ENCODE assay signal across 16 cellular contexts in genomic region chr7:98811299-98811698, GRCh38. TPM values are rescaled to one million over a fixed set of nuclear protein-coding genes. Genes with fewer than 3 reads are reported as not detected.
DNase-seq lines count a peak whose midpoint lies in the region; ATAC-seq, FAIRE-seq and TF ChIP-seq lines count a peak whose summit lies in the region.
"Had no signal": no experiment of that assay in that cellular context is flagged by ENCODE, and none has a peak within 500 bp of the region (broad histone marks: within the 10 kb centered on the region; RNA-seq: fewer than 3 reads in every experiment).

No MANE protein-coding gene starts in this region.

- H2AK5ac ChIP-seq in IMR-90 (ENCODE audit: low read depth, low read length), result no peak overlapping the region

- no peak overlapping the region for H3K4me3 Mint-ChIP-seq in glutamatergic neuron (ENCODE audit: unreplicated experiment)
- H3K4me3 Mint-ChIP-seq: CD14-positive monocyte; CD8-positive, alpha-beta T cell had no signal

- DNase-seq in GM12892 (ENCODE audit: insufficient read length) (no peak), IMR-90 (no peak), glutamatergic neuron (no peak), upper lobe of right lung (no peak), G401 (ENCODE audit: low spot score) (no peak)
- no peak for DNase-seq in activated CD4-positive, alpha-beta T cell treated with anti-CD3 and anti-CD28 coated beads, Interleukin-2, amount 50 U/mL, for 48 hours
- DNase-seq: Caco-2; CD8-positive, alpha-beta T cell; DND-41; GF-D8 had no signal

- no peaks in the 10 kb centered on the region for H3K36me3 Mint-ChIP-seq in glutamatergic neuron (ENCODE audit: unreplicated experiment)
- H3K36me3 Mint-ChIP-seq: CD14-positive monocyte; CD8-positive, alpha-beta T cell had no signal

- H3K9me3 Mint-ChIP-seq in glutamatergic neuron (ENCODE audit: unreplicated experiment), result peaks cover 16% of the 10 kb centered on the region
- H3K9me3 Mint-ChIP-seq: CD8-positive, alpha-beta T cell had no signal

- WGBS in IMR-90 (ENCODE audit: extremely low coverage in 2 of 2, insufficient read length in 1 of 2), 2 experiments, result no CpG with 5 or more reads among the region's 1 CpG

- ATAC-seq in IMR-90 (ENCODE audit: low read depth), result no peak
- ATAC-seq in upper lobe of right lung, result peak; percentile 28
- no peak for ATAC-seq in GM21576 (IDR thresholded peaks at IDR 0.05; ENCODE audit: unreplicated experiment)
- ATAC-seq: CD8-positive, alpha-beta T cell had no signal

- H3K18ac ChIP-seq in IMR-90 (ENCODE audit: low read depth, low read length), result no peak overlapping the region

- H3K4me1 ChIP-seq in IMR-90 (ENCODE audit: control insufficient read depth, insufficient read depth, low read length) (no peaks in the 10 kb centered on the region), upper lobe of right lung (no peaks in the 10 kb centered on the region)
- H3K4me1 ChIP-seq: Caco-2 had no signal

- H3K79me1 ChIP-seq in IMR-90 (ENCODE audit: low read depth in 1 of 2, low read length in 2 of 2), result no peaks in the 10 kb centered on the region

- H4K20me1 ChIP-seq in IMR-90 (ENCODE audit: insufficient read depth, low read length), result no peaks in the 10 kb centered on the region

- CTCF ChIA-PET in IMR-90 (lab: Yijun Ruan, JAX), result no interaction called here

- peaks cover 21% of the 10 kb centered on the region for H3K4me1 Mint-ChIP-seq in glutamatergic neuron (ENCODE audit: low read depth, unreplicated experiment)
- H3K4me1 Mint-ChIP-seq: CD14-positive monocyte had no signal

- H3K27me3 Mint-ChIP-seq in glutamatergic neuron (ENCODE audit: unreplicated experiment), result peaks cover 12% of the 10 kb centered on the region

- H2BK20ac ChIP-seq in IMR-90 (ENCODE audit: low read depth, low read length), result no peak overlapping the region

- peak; percentile 76 for FAIRE-seq in GM12892 (lab: Jason Lieb, UNC)
- FAIRE-seq: H54 had no signal

- no peak overlapping the region for H3K9ac ChIP-seq in IMR-90 (ENCODE audit: low read depth, low read length)
- H3K9ac ChIP-seq: KMS-11 had no signal

- H3K4me3 ChIP-seq in IMR-90 (ENCODE audit: insufficient read depth, low read depth, low read length) (no peak overlapping the region), upper lobe of right lung (no peak overlapping the region)

- H3K9me3 ChIP-seq in IMR-90 (ENCODE audit: control insufficient read depth, insufficient read depth, low read length) (peaks cover 2% of the 10 kb centered on the region), upper lobe of right lung (no peaks in the 10 kb centered on the region)

- H3K23ac ChIP-seq in IMR-90 (ENCODE audit: low read depth, low read length), result no peak overlapping the region

- no peak overlapping the region for H2BK120ac ChIP-seq in IMR-90 (ENCODE audit: low read depth, low read length)

- TF ChIP-seq POLR2A in GM12892 (IDR thresholded peaks at IDR 0.05; ENCODE audit: low read depth, low read length) (no peak), IMR-90 (IDR thresholded peaks at IDR 0.05; ENCODE audit: low read depth, low read length) (no peak)

- H3K9me1 ChIP-seq in IMR-90 (ENCODE audit: insufficient read depth, low read length), result no peaks in the 10 kb centered on the region

- BruUV-seq in IMR-90 (replicated peaks; lab: Mats Ljungman, UMichigan), result no TSS peak

- H3K27ac ChIP-seq in IMR-90 (ENCODE audit: insufficient read depth, low read length) (no peak overlapping the region), upper lobe of right lung (no peak overlapping the region)
- H3K27ac ChIP-seq: KMS-11 had no signal

- H3K27ac Mint-ChIP-seq in glutamatergic neuron (ENCODE audit: unreplicated experiment), result peak overlapping the region; percentile 99
- H3K27ac Mint-ChIP-seq: CD8-positive, alpha-beta T cell had no signal

- no peak overlapping the region for H3K56ac ChIP-seq in IMR-90 (ENCODE audit: extremely low read depth, insufficient read depth, low read length)

- no peak for TF ChIP-seq RAD21 in IMR-90 (IDR thresholded peaks at IDR 0.05; ENCODE audit: low read length)

- POLR2A ChIA-PET in IMR-90 (lab: Charles Lee; ENCODE audit: unreplicated experiment), result no interaction called here

- in situ Hi-C loops in IMR-90 (cut with MboI; ENCODE audit: low sequenced_read_pairs), result no loop called here
- in situ Hi-C loops in G401 (cut with HindIII; ENCODE audit: low sequenced_read_pairs), result no loop called here

- H2AFZ ChIP-seq in IMR-90 (replicated peaks; ENCODE audit: low read length, poor library complexity), result no peak overlapping the region

- H3K4ac ChIP-seq in IMR-90 (ENCODE audit: low read depth, low read length), result no peak overlapping the region

- H2AK9ac ChIP-seq in IMR-90 (replicated peaks; ENCODE audit: low read depth, low read length, poor library complexity), result no peak overlapping the region

- no peak overlapping the region for H2BK15ac ChIP-seq in IMR-90 (ENCODE audit: low read depth, low read length)

- dilution Hi-C loops in IMR-90 (cut with HindIII; ENCODE audit: low sequenced_read_pairs, unreplicated experiment), result no loop called here

- H3K27me3 ChIP-seq in IMR-90 (ENCODE audit: control insufficient read depth, insufficient read depth, low read length), result peaks cover 3% of the 10 kb centered on the region; the same call in 1 of the 2 replicates
- no peaks in the 10 kb centered on the region for H3K27me3 ChIP-seq in upper lobe of right lung

- H3K36me3 ChIP-seq in IMR-90 (ENCODE audit: control insufficient read depth, insufficient read depth, low read length) (no peaks in the 10 kb centered on the region), upper lobe of right lung (no peaks in the 10 kb centered on the region)

- TF ChIP-seq CTCF in IMR-90 (conservative IDR thresholded peaks at IDR 0.05; ENCODE audit: low read depth, low read length) (no peak), glutamatergic neuron (IDR thresholded peaks at IDR 0.05; ENCODE audit: partially characterized antibody, unreplicated experiment) (no peak), upper lobe of right lung (IDR thresholded peaks at IDR 0.05) (no peak)

- no peak overlapping the region for H3K14ac ChIP-seq in IMR-90 (replicated peaks; ENCODE audit: low read depth, low read length)

- intact Hi-C loops in IMR-90 (cut with micrococcal nuclease), result no loop called here
- intact Hi-C loops in upper lobe of right lung (cut with DNase I), result no loop called here

- H4K8ac ChIP-seq in IMR-90 (ENCODE audit: low read depth in 2 of 2, low read length in 2 of 2), result no peak overlapping the region

- H3K4me2 ChIP-seq in IMR-90 (ENCODE audit: low read depth, low read length), result no peak overlapping the region
- H3K4me2 ChIP-seq: KMS-11 had no signal

- H4K5ac ChIP-seq in IMR-90 (ENCODE audit: low read depth, low read length), result no peak overlapping the region

- no peak overlapping the region for H4K91ac ChIP-seq in IMR-90 (ENCODE audit: insufficient read depth, low read depth, low read length)

- H2BK5ac ChIP-seq in IMR-90 (ENCODE audit: low read depth, low read length, poor library complexity, severe bottlenecking), result peak overlapping the region; percentile 82

TF ChIP-seq in IMR-90, 13 proteins besides CTCF, POLR2A, EP300 and RAD21:
- TF ChIP-seq CEBPB (IDR thresholded peaks at IDR 0.05; ENCODE audit: low read depth, low read length) (no peak), MAZ (IDR thresholded peaks at IDR 0.05; ENCODE audit: borderline replicate concordance, low read depth, low read length) (no peak)

RNA-seq across cellular contexts. Expression of gene TMEM130, which starts 58.5 kb away (rescaled TPM):
- polyA plus RNA-seq in GM12892 (2012; ENCODE audit: missing spikeins), result not detected
- 1.1 and 1.4 TPM in 2 replicates for total RNA-seq in IMR-90 (2012; rRNA removed)
- polyA plus RNA-seq in IMR-90 (2012; rRNA removed), result 13.5 and 14.8 TPM in 2 replicates
- polyA plus RNA-seq in IMR-90 (2012; cell fraction: cytosol; rRNA removed), result 17.4 and 22.2 TPM in 2 replicates
- polyA plus RNA-seq in IMR-90 (2012; cell fraction: nucleus; rRNA removed; ENCODE audit: low replicate concordance), result 14.2 and 24.0 TPM in 2 replicates
- total RNA-seq in glutamatergic neuron (ENCODE audit: unreplicated experiment), result 7.8 TPM
- total RNA-seq in upper lobe of right lung, result 20.0 TPM
- 3.9 and 18.1 TPM in 2 replicates for total RNA-seq in G401 (2014; rRNA removed; shearing (Covaris generic))
- total RNA-seq: A673; Caco-2; CD8-positive, alpha-beta T cell; HT-29 had no signal
- polyA plus RNA-seq: CD14-positive monocyte had no signal
